Comparison of ENCODE assay signal across 17 cellular contexts in the genomic region with DNA sequence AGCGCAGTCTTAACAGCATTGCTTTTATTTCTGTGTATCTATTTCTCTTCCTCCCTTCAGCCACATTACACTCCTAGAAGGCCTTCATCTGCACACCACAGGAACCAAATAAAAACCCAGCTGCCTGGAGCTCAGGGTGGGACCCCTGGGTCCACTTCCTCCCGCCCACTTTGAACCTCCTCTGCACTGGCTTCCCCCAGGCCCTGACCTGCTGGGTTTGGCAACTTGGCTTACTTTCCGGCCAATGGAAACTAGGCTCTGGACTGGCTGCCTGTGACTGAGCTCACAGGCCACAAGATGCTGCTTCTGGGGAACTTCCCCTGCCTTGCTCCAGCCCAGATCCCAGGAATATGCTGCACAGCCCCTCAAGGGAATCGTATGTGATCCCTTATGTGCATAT.
DNase-seq lines count a peak whose midpoint lies in the region; FAIRE-seq and TF ChIP-seq lines count a peak whose summit lies in the region.
"Had no signal": no experiment of that assay in that cellular context is flagged by ENCODE, and none has a peak within 500 bp of the region (broad histone marks: within the 10 kb centered on the region; RNA-seq: fewer than 3 reads in every experiment).

No MANE protein-coding gene starts in this region.

- H3K79me2 ChIP-seq in H1 (ENCODE audit: control insufficient read depth in 1 of 2, insufficient read depth in 2 of 2, low read length in 2 of 2) = no peaks in the 10 kb centered on the region
- no peaks in the 10 kb centered on the region for H3K79me2 ChIP-seq in trophoblast cell (ENCODE audit: control insufficient read depth, insufficient read depth, low read length, poor library complexity)

- H3K27ac Mint-ChIP-seq in activated T-helper 2 cell treated with anti-CD3 and anti-CD28 coated beads, Interferon-gamma antibody, Interleukin-2, Interleukin-4, amounts not matched to agents 10 μg/mL and 5 μg/mL and 100 μg/mL, durations not matched to agents 14 hours and 24 hours and 36 hours = no peak overlapping the region
- H3K27ac Mint-ChIP-seq: CD8-positive, alpha-beta T cell had no signal

- no peak overlapping the region for H4K5ac ChIP-seq in H1 (ENCODE audit: insufficient read length, low read depth, low read length)

- H2AFZ ChIP-seq in H1 (ENCODE audit: low read length) = no peak overlapping the region
- no peak overlapping the region for H2AFZ ChIP-seq in trophoblast cell (ENCODE audit: insufficient read depth, low read length, poor library complexity)

- H3K4me2 ChIP-seq in H1 (ENCODE audit: insufficient read depth in 1 of 2, low read depth in 2 of 2, low read length in 2 of 2) = no peak overlapping the region
- H3K4me2 ChIP-seq in trophoblast cell (ENCODE audit: low read length) = no peak overlapping the region
- H3K4me2 ChIP-seq: A549 had no signal

- no peak overlapping the region for H4K8ac ChIP-seq in H1 (ENCODE audit: extremely low read depth, insufficient read depth, low read length)
- no peak overlapping the region for H4K8ac ChIP-seq in trophoblast cell (ENCODE audit: low read depth, low read length)

- no peak overlapping the region for H3K9ac ChIP-seq in H1 (replicated peaks in 1 of 4; ENCODE audit: extremely low read depth in 1 of 4, low read depth in 3 of 4, low read length in 3 of 4)
- peak overlapping the region; percentile 12 for H3K9ac ChIP-seq in trophoblast cell (ENCODE audit: low read length)

- H4K20me1 ChIP-seq in H1 (replicated peaks in 1 of 2; ENCODE audit: control insufficient read depth in 1 of 2, insufficient read depth in 2 of 2, low read length in 2 of 2) = peaks cover 0 to 2% of the 10 kb centered on the region in 2 experiments

- H3K4ac ChIP-seq in H1 (replicated peaks; ENCODE audit: insufficient read length, low read depth, low read length) (no peak overlapping the region), trophoblast cell (ENCODE audit: low read depth, low read length) (no peak overlapping the region)

- TF ChIP-seq POLR2A in H1 (IDR thresholded peaks at IDR 0.05; ENCODE audit: control extremely low read depth in 1 of 2, low read depth in 2 of 2, low read length in 2 of 2) = no peak

- H3K27ac ChIP-seq in H1 (ENCODE audit: low read depth, low read length) (no peak overlapping the region), trophoblast cell (ENCODE audit: low read depth, low read length) (no peak overlapping the region)
- H3K27ac ChIP-seq: A549, C4-2B had no signal

- H2AK5ac ChIP-seq in H1 (ENCODE audit: low read depth, low read length) (no peak overlapping the region), trophoblast cell (ENCODE audit: low read length) (no peak overlapping the region)

- H3K36me3 ChIP-seq in H1 (ENCODE audit: control insufficient read depth in 2 of 4, insufficient read depth in 4 of 4, low read length in 3 of 4) (no peaks in the 10 kb centered on the region), trophoblast cell (ENCODE audit: control insufficient read depth in 1 of 2, insufficient read depth in 2 of 2, low read length in 2 of 2) (no peaks in the 10 kb centered on the region)
- H3K36me3 ChIP-seq: BE2C had no signal

- H2BK120ac ChIP-seq in H1 (replicated peaks; ENCODE audit: low read depth, low read length) (no peak overlapping the region), trophoblast cell (ENCODE audit: insufficient read depth, low read length, poor library complexity) (no peak overlapping the region)

- H2BK12ac ChIP-seq in H1 (ENCODE audit: low read depth, low read length) = no peak overlapping the region
- H2BK12ac ChIP-seq in trophoblast cell (ENCODE audit: low read length) = no peak overlapping the region

- no peak for TF ChIP-seq CTCF in H1 (IDR thresholded peaks at IDR 0.05; ENCODE audit: control extremely low read depth in 1 of 3, insufficient read depth in 1 of 3, low read depth in 1 of 3, low read length in 3 of 3)

- 0 out of 2 replicates have a peak overlapping the region, but pooled peaks have one; percentile 27 for H3K18ac ChIP-seq in H1 (ENCODE audit: extremely low read depth, low read length)
- H3K18ac ChIP-seq in trophoblast cell (ENCODE audit: low read length) = no peak overlapping the region

- H3K23me2 ChIP-seq in H1 (ENCODE audit: low read depth, low read length) = no peaks in the 10 kb centered on the region; the same call in 1 of the 2 replicates

- FAIRE-seq in H1 (lab: Jason Lieb, UNC) = no peak
- FAIRE-seq: A549, GM19239, H54 had no signal

- H2BK5ac ChIP-seq in H1 (ENCODE audit: low read depth, low read length) (no peak overlapping the region), trophoblast cell (ENCODE audit: low read depth, low read length, poor library complexity) (no peak overlapping the region)

- no peak for TF ChIP-seq EP300 in H1 (IDR thresholded peaks at IDR 0.05; ENCODE audit: borderline replicate concordance in 1 of 2, low read depth in 2 of 2, low read length in 2 of 2)

- H3K4me3 Mint-ChIP-seq in activated T-helper 2 cell treated with anti-CD3 and anti-CD28 coated beads, Interferon-gamma antibody, Interleukin-2, Interleukin-4, amounts not matched to agents 10 μg/mL and 5 μg/mL and 100 μg/mL, durations not matched to agents 14 hours and 24 hours and 36 hours (ENCODE audit: low read depth) = no peak overlapping the region
- H3K4me3 Mint-ChIP-seq: CD8-positive, alpha-beta T cell had no signal

- no peaks in the 10 kb centered on the region for H3K27me3 ChIP-seq in H1 (replicated peaks in 1 of 4; ENCODE audit: control insufficient read depth in 3 of 4, extremely low read depth in 1 of 4, insufficient read depth in 3 of 4, low read length in 3 of 4)
- no peaks in the 10 kb centered on the region for H3K27me3 ChIP-seq in trophoblast cell (ENCODE audit: insufficient read depth, low read length)
- H3K27me3 ChIP-seq: BE2C had no signal

- no peak overlapping the region for H4K12ac ChIP-seq in trophoblast cell (ENCODE audit: low read depth, low read length)

- H4K91ac ChIP-seq in H1 (replicated peaks; ENCODE audit: insufficient read length, low read length) (no peak overlapping the region), trophoblast cell (ENCODE audit: low read depth, low read length) (no peak overlapping the region)

- H3K4me1 ChIP-seq in H1 (replicated peaks in 1 of 4; ENCODE audit: control insufficient read depth in 3 of 4, insufficient read depth in 4 of 4, low read length in 3 of 4) = peaks cover 0 to 3% (median 1%) of the 10 kb centered on the region in 4 experiments; a peak in 4 of 7 replicates
- H3K4me1 ChIP-seq in trophoblast cell (ENCODE audit: control insufficient read depth in 1 of 2, insufficient read depth in 2 of 2, low read length in 2 of 2) = peaks cover 0 to 2% of the 10 kb centered on the region in 2 experiments
- H3K4me1 ChIP-seq: A549 had no signal

- H2BK15ac ChIP-seq in H1 (ENCODE audit: low read length) = no peak overlapping the region

- H3K36me3 Mint-ChIP-seq in activated T-helper 2 cell treated with anti-CD3 and anti-CD28 coated beads, Interferon-gamma antibody, Interleukin-2, Interleukin-4, amounts not matched to agents 10 μg/mL and 5 μg/mL and 100 μg/mL, durations not matched to agents 14 hours and 24 hours and 36 hours (ENCODE audit: low read depth) = no peaks in the 10 kb centered on the region
- H3K36me3 Mint-ChIP-seq: CD8-positive, alpha-beta T cell had no signal

- DNase-seq in NCI-H69 (lab: John Stamatoyannopoulos, UW) (peak; percentile 8), H1 (ENCODE audit: low read depth in 1 of 2, low spot score in 2 of 2) (no peak), trophoblast cell (no peak), NCI-H510A treated with DMSO at 0.1 percent for 48 hours (lab: John Stamatoyannopoulos, UW) (no peak), islet precursor cell (no peak), D341Med (ENCODE audit: low spot score) (no peak)
- no peak for DNase-seq in activated T-helper 2 cell treated with anti-CD3 and anti-CD28 coated beads, Interferon-gamma antibody, Interleukin-2, Interleukin-4, amounts not matched to agents 10 μg/mL and 5 μg/mL and 100 μg/mL, durations not matched to agents 14 hours and 24 hours and 36 hours (ENCODE audit: low spot score)
- DNase-seq: BE2C; CD8-positive, alpha-beta T cell; COR-L47; DMS53; GF-D8; IMR-90 had no signal

- CTCF ChIA-PET in H1 (lab: Charles Lee; ENCODE audit: partially characterized antibody) = interaction anchor here (1.3 to 2.7 kb wide), 4 partner anchors 9 to 45 kb away, joined by 3 to 7 read pairs (median 5); no protein-coding TSS in a partner anchor

- POLR2A ChIA-PET in H1 (lab: Charles Lee; ENCODE audit: partially characterized antibody) = interaction anchor here (1.3 kb wide), 1 partner anchor 144 kb away, joined by 3 read pairs; a partner anchor contains a TSS

- no peaks in the 10 kb centered on the region for H3K9me3 Mint-ChIP-seq in activated T-helper 2 cell treated with anti-CD3 and anti-CD28 coated beads, Interferon-gamma antibody, Interleukin-2, Interleukin-4, amounts not matched to agents 10 μg/mL and 5 μg/mL and 100 μg/mL, durations not matched to agents 14 hours and 24 hours and 36 hours
- H3K9me3 Mint-ChIP-seq: CD8-positive, alpha-beta T cell had no signal

- H3K23ac ChIP-seq in H1 (ENCODE audit: insufficient read length) (no peak overlapping the region), trophoblast cell (ENCODE audit: low read length) (no peak overlapping the region)

- intact Hi-C loops in activated T-helper 2 cell treated with anti-CD3 and anti-CD28 coated beads, Interferon-gamma antibody, Interleukin-2, Interleukin-4, amounts not matched to agents 10 μg/mL and 5 μg/mL and 100 μg/mL, durations not matched to agents 14 hours and 24 hours and 36 hours (cut with micrococcal nuclease) = no loop called here

- no peak for TF ChIP-seq RAD21 in H1 (IDR thresholded peaks at IDR 0.05 in 1 of 2, conservative IDR thresholded peaks at IDR 0.05 in 1 of 2; ENCODE audit: low read depth in 2 of 2, low read length in 2 of 2)

- H2BK20ac ChIP-seq in H1 (ENCODE audit: low read length) = no peak overlapping the region

- no peak overlapping the region for H3K56ac ChIP-seq in H1 (replicated peaks; ENCODE audit: insufficient read length, low read depth, low read length)

- WGBS in H1 (ENCODE audit: extremely low coverage in 1 of 2, insufficient coverage in 1 of 2, insufficient read length in 1 of 2, insufficient replicate concordance in 2 of 2, low coverage in 1 of 2, low lambda C conversion rate in 2 of 2, missing lambda C conversion rate in 1 of 2), 2 experiments = 94% methylated on average over 4 of the region's 4 CpGs; no CpG with 5 or more reads in 1 of the 2 experiments
- no CpG with 5 or more reads among the region's 4 CpGs for WGBS in trophoblast cell (ENCODE audit: extremely low coverage, insufficient coverage, insufficient read length)

- H3K14ac ChIP-seq in H1 (ENCODE audit: insufficient read length) (no peak overlapping the region), trophoblast cell (ENCODE audit: low read length) (no peak overlapping the region)

- H3K27me3 Mint-ChIP-seq in activated T-helper 2 cell treated with anti-CD3 and anti-CD28 coated beads, Interferon-gamma antibody, Interleukin-2, Interleukin-4, amounts not matched to agents 10 μg/mL and 5 μg/mL and 100 μg/mL, durations not matched to agents 14 hours and 24 hours and 36 hours (ENCODE audit: low read depth) = peaks cover 14% of the 10 kb centered on the region

- H3K79me1 ChIP-seq in H1 (ENCODE audit: low read depth, low read length) = no peaks in the 10 kb centered on the region; the same call in 1 of the 2 replicates
- H3K79me1 ChIP-seq in trophoblast cell (ENCODE audit: low read length) = no peaks in the 10 kb centered on the region

- H3K9me3 ChIP-seq in H1 (ENCODE audit: insufficient read depth in 2 of 2, low read depth in 1 of 2, low read length in 1 of 2) (no peaks in the 10 kb centered on the region), trophoblast cell (ENCODE audit: insufficient read depth, low read depth, low read length) (no peaks in the 10 kb centered on the region)
- H3K9me3 ChIP-seq: A549, BE2C had no signal

- H3K4me3 ChIP-seq in H1 (ENCODE audit: extremely low read depth in 1 of 4, insufficient read depth in 2 of 4, low read depth in 3 of 4, low read length in 4 of 4) = no peak overlapping the region
- H3K4me3 ChIP-seq in trophoblast cell (ENCODE audit: low read depth, low read length) = no peak overlapping the region
- H3K4me3 ChIP-seq: A549 had no signal

- no peaks in the 10 kb centered on the region for H3K4me1 Mint-ChIP-seq in activated T-helper 2 cell treated with anti-CD3 and anti-CD28 coated beads, Interferon-gamma antibody, Interleukin-2, Interleukin-4, amounts not matched to agents 10 μg/mL and 5 μg/mL and 100 μg/mL, durations not matched to agents 14 hours and 24 hours and 36 hours (ENCODE audit: low read depth)
